8 cellular contexts compared by ENCODE assay signal in genomic region chr15:81002254-81003022, GRCh38. TPM values are rescaled to one million over a fixed set of nuclear protein-coding genes. Genes with fewer than 3 reads are reported as not detected.
DNase-seq lines count a peak whose midpoint lies in the region; ATAC-seq and TF ChIP-seq lines count a peak whose summit lies in the region.

No MANE protein-coding gene starts in this region.

- H3K27ac ChIP-seq in VCaP (peak overlapping the region; percentile 99), gastrocnemius medialis (peak overlapping the region; percentile 4 to 87 (median 84))

- intact Hi-C loops in left cardiac atrium (cut with DNase I), result no loop called here
- intact Hi-C loops in gastrocnemius medialis (cut with DNase I; ENCODE audit: low total_unique reads), result loop anchor here (5.0 kb wide), 1 partner anchor 1045 kb away; the partner anchor contains the start of gene MEX3B

- H3K4me3 ChIP-seq in gastrocnemius medialis, result peak overlapping the region; percentile 61 to 93 (median 74)

- H3K36me3 ChIP-seq in gastrocnemius medialis, result no peaks in the 10 kb centered on the region

- peaks cover 0 to 16% of the 10 kb centered on the region in 2 donors for H3K4me1 ChIP-seq in gastrocnemius medialis

- H3K27me3 ChIP-seq in gastrocnemius medialis, result peaks cover 8 to 31% (median 12%) of the 10 kb centered on the region in 3 donors

- no peaks in the 10 kb centered on the region for H3K9me3 ChIP-seq in gastrocnemius medialis

- in situ Hi-C loops in gastrocnemius medialis (cut with MboI; ENCODE audit: low sequenced_read_pairs in 4 of 4), result no loop called here

- ATAC-seq in left cardiac atrium (peak in 1 of 2 donors; percentile 4), gastrocnemius medialis (no peak), GM18511 (IDR thresholded peaks at IDR 0.05; ENCODE audit: unreplicated experiment) (no peak)

- TF ChIP-seq POLR2A in gastrocnemius medialis (IDR thresholded peaks at IDR 0.05), result no peak

- DNase-seq in GM20000 (ENCODE audit: low spot score) (peak; percentile 51), left cardiac atrium (peak; percentile 44), gastrocnemius medialis (no peak), HUDEP-2 (lab: John Stamatoyannopoulos, UW; ENCODE audit: unreplicated experiment in 76 of 76) (no peak), NCI-H1930 (lab: John Stamatoyannopoulos, UW) (no peak), NCI-H2107 treated with DMSO at 0.1 percent for 48 hours (lab: John Stamatoyannopoulos, UW; ENCODE audit: unreplicated experiment) (no peak)

- no peak for TF ChIP-seq CTCF in GM20000 (IDR thresholded peaks at IDR 0.05; ENCODE audit: extremely low read depth, missing control alignments)
- TF ChIP-seq CTCF in VCaP (conservative IDR thresholded peaks at IDR 0.05), result no peak
- peak in 1 of 5 experiments; percentile 8 for TF ChIP-seq CTCF in gastrocnemius medialis (IDR thresholded peaks at IDR 0.05 in 4 of 5, conservative IDR thresholded peaks at IDR 0.05 in 1 of 5)

RNA-seq across cellular contexts. Expression of gene TLNRD1, which starts 1.7 kb away (rescaled TPM):
- 10 to 100 TPM in 1 of 2 donors, 1 to 10 TPM in 1; 9.2 to 19.5 TPM for total RNA-seq in left cardiac atrium
- total RNA-seq in gastrocnemius medialis, result 1 to 10 TPM; 1.9 to 8.1 (median 3.3) TPM

RNA-seq across cellular contexts. Expression of gene MESD, which starts 12.8 kb away (rescaled TPM):
- total RNA-seq in left cardiac atrium (10 to 100 TPM; 17.3 to 19.4 TPM), gastrocnemius medialis (1 to 10 TPM; 5.5 to 7.9 (median 6.6) TPM)

Comparison
In these comparisons a context has a peak if more than half of its experiments do, and no peak if none do; other contexts are left out.
1. DNase-seq: peak in GM20000 (single experiment) and left cardiac atrium (single experiment); none in gastrocnemius medialis (0 of 2), HUDEP-2 (0 of 76), NCI-H1930 (0 of 2) and NCI-H2107 treated with DMSO at 0.1 percent for 48 hours (single experiment).